ENCODE assay signal across 1 cellular context in the genomic region with DNA sequence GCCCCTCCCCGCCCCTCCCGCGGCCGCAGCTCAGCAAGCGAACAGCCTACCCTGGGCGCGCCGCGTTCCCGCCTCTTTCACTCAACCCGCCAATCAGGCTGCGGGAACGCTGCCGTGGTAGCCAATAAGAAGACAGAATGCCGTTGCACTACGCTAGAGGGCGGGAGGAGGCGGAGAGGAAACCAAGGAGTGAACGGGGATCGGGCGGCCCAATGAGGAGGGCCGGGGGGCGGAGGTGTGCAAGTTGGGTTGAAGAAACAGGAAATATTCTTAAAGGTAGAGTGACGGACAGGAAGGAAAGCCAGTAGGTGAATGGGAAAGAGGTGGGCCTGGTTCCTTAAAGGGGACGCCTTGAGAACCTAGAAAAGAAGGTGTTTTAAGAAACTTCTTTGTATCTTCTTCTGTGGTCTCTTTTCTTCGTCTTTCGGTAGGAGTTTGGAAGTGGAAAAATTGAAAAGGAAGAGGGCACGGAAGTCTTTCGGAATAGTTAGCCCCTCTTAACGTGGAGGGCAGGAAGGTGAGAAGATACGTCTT.
TF ChIP-seq lines count a peak whose summit lies in the region.

No MANE protein-coding gene starts in this region.

TF ChIP-seq in H1, 55 proteins besides CTCF, POLR2A, EP300 and RAD21:
- TF ChIP-seq KDM4A (IDR thresholded peaks at IDR 0.05; ENCODE audit: low read depth, low read length, severe bottlenecking) (no peak), SP1 (IDR thresholded peaks at IDR 0.05; ENCODE audit: low read depth, low read length) (peak; percentile 95), CHD2 (IDR thresholded peaks at IDR 0.05; ENCODE audit: low read length) (peak; percentile 89), SIRT6 (IDR thresholded peaks at IDR 0.05; ENCODE audit: low read length) (no peak), SP4 (IDR thresholded peaks at IDR 0.05; ENCODE audit: low read length) (0 out of 2 replicates have a peak, but pooled peaks have one; percentile 51), E2F6 (IDR thresholded peaks at IDR 0.05) (0 out of 2 replicates have a peak, but pooled peaks have one; percentile 30), RBBP5 (IDR thresholded peaks at IDR 0.05; ENCODE audit: borderline replicate concordance, low read depth, low read length) (peak; percentile 27; the same call in 1 of the 2 replicates), CREB1 (IDR thresholded peaks at IDR 0.05) (peak; percentile 83), SP2 (IDR thresholded peaks at IDR 0.05; ENCODE audit: low read length) (peak; percentile 70), SIN3A (conservative IDR thresholded peaks at IDR 0.05 in 1 of 2, IDR thresholded peaks at IDR 0.05 in 1 of 2; ENCODE audit: low read depth in 1 of 2, low read length in 2 of 2) (no peak), CBX5 (IDR thresholded peaks at IDR 0.05; ENCODE audit: low read depth, low read length) (no peak)
